16 cellular contexts compared by ENCODE assay signal in the genomic region with DNA sequence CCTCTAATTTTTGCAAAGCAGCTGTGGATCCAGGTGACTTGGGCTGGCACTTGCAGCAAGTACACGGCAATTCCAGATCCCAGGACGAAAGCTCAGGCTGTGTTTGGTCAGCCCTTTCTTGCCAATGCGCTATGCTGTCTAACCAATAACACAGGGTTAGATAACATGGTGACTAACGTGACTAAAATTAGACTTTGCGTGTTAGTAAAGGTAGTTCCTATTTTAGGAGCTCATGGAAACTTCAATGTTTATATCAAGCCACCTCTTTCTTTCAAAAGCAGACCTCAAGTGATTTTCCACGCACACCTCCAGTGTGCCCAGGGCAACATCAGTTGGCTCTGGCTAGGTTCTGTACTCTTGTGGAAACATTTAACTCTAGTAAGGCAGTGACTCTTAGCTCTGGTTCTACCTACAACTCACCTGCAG. TPM values are rescaled to one million over a fixed set of nuclear protein-coding genes. Genes with fewer than 3 reads are reported as not detected.
A peak's percentile ranks its signal among the peaks of the same experiment; 100 is the strongest.
DNase-seq lines count a peak whose midpoint lies in the region; ATAC-seq and TF ChIP-seq lines count a peak whose summit lies in the region.
"Had no signal": no experiment of that assay in that cellular context is flagged by ENCODE, and none has a peak within 500 bp of the region (broad histone marks: within the 10 kb centered on the region; RNA-seq: fewer than 3 reads in every experiment).

No MANE protein-coding gene starts in this region.

- peak; percentile 69 for ATAC-seq in gastroesophageal sphincter
- peak; percentile 32 for ATAC-seq in stimulated activated memory B cell treated with anti-CD40 and anti-IgM and Interleukin-4, amounts not matched to agents 10 μg/mL and 1 μg/mL and 100 μg/mL, for 72 hours
- ATAC-seq in HG03354 (IDR thresholded peaks at IDR 0.05; ENCODE audit: poor library complexity, severe bottlenecking, unreplicated experiment) = no peak
- ATAC-seq: A549, left lobe of liver had no signal

- H3K4me3 Mint-ChIP-seq in stimulated activated memory B cell treated with anti-CD40 and anti-IgM and Interleukin-4, amounts not matched to agents 10 μg/mL and 1 μg/mL and 100 μg/mL, for 72 hours = no peak overlapping the region
- H3K4me3 Mint-ChIP-seq: endodermal cell had no signal

- H3K27ac ChIP-seq in gastroesophageal sphincter = peak overlapping the region; percentile 62 to 77 (median 72)
- H3K27ac ChIP-seq: A549, brain microvascular endothelial cell, HL-60, WERI-Rb-1 had no signal

- TF ChIP-seq CTCF in gastroesophageal sphincter (IDR thresholded peaks at IDR 0.05) = no peak

- 33 to 36% methylated on average over 5 to 6 of the region's 6 CpGs for WGBS in gastroesophageal sphincter (ENCODE audit: low coverage in 1 of 2), 2 donors

- peaks cover 8% of the 10 kb centered on the region for H3K4me1 Mint-ChIP-seq in stimulated activated memory B cell treated with anti-CD40 and anti-IgM and Interleukin-4, amounts not matched to agents 10 μg/mL and 1 μg/mL and 100 μg/mL, for 72 hours
- H3K4me1 Mint-ChIP-seq: endodermal cell had no signal

- no peak for TF ChIP-seq EP300 in gastroesophageal sphincter (IDR thresholded peaks at IDR 0.05)

- H3K27me3 ChIP-seq in gastroesophageal sphincter = no peaks in the 10 kb centered on the region
- H3K27me3 ChIP-seq: brain microvascular endothelial cell had no signal

- no peaks in the 10 kb centered on the region for H3K36me3 ChIP-seq in gastroesophageal sphincter
- H3K36me3 ChIP-seq: brain microvascular endothelial cell, WERI-Rb-1 had no signal

- H3K27me3 Mint-ChIP-seq in stimulated activated memory B cell treated with anti-CD40 and anti-IgM and Interleukin-4, amounts not matched to agents 10 μg/mL and 1 μg/mL and 100 μg/mL, for 72 hours = peaks cover 34% of the 10 kb centered on the region

- DNase-seq in activated CD4-positive, alpha-beta T cell treated with anti-CD3 and anti-CD28 coated beads for 48 hours = peak; percentile 38
- no peak for DNase-seq in activated CD4-positive, alpha-beta T cell treated with anti-CD3 and anti-CD28 coated beads for 4 hours
- DNase-seq in RPMI7951 (ENCODE audit: low read depth) (peak; percentile 93), C1 segment of cervical spinal cord (lab: John Stamatoyannopoulos, UW) (no peak), NK-92 (lab: John Stamatoyannopoulos, UW; ENCODE audit: unreplicated experiment) (no peak)
- DNase-seq: brain microvascular endothelial cell, COR-L47, endodermal cell, SK-N-SH, WERI-Rb-1 had no signal

- TF ChIP-seq POLR2A in gastroesophageal sphincter (IDR thresholded peaks at IDR 0.05) = no peak

- no peaks in the 10 kb centered on the region for H3K36me3 Mint-ChIP-seq in stimulated activated memory B cell treated with anti-CD40 and anti-IgM and Interleukin-4, amounts not matched to agents 10 μg/mL and 1 μg/mL and 100 μg/mL, for 72 hours

- no peaks in the 10 kb centered on the region for H3K9me3 Mint-ChIP-seq in stimulated activated memory B cell treated with anti-CD40 and anti-IgM and Interleukin-4, amounts not matched to agents 10 μg/mL and 1 μg/mL and 100 μg/mL, for 72 hours
- H3K9me3 Mint-ChIP-seq: endodermal cell had no signal

- no peak overlapping the region for H3K27ac Mint-ChIP-seq in stimulated activated memory B cell treated with anti-CD40 and anti-IgM and Interleukin-4, amounts not matched to agents 10 μg/mL and 1 μg/mL and 100 μg/mL, for 72 hours
- H3K27ac Mint-ChIP-seq: endodermal cell had no signal

- no peak overlapping the region for H3K4me3 ChIP-seq in gastroesophageal sphincter
- H3K4me3 ChIP-seq: A549 had no signal

- peaks cover 0 to 26% (median 0%) of the 10 kb centered on the region in 3 donors for H3K4me1 ChIP-seq in gastroesophageal sphincter
- H3K4me1 ChIP-seq: A549 had no signal

- no peaks in the 10 kb centered on the region for H3K9me3 ChIP-seq in gastroesophageal sphincter
- H3K9me3 ChIP-seq: A549, SK-N-SH had no signal

RNA-seq across cellular contexts. Expression of a gene that starts 32.5 kb away (rescaled TPM):
- 75.6 and 78.0 TPM in 2 replicates for total RNA-seq in RPMI7951 (2014; rRNA removed; shearing (Covaris generic))
- 1 to 10 TPM; 2.5 to 4.9 (median 4.2) TPM for total RNA-seq in gastroesophageal sphincter

Comparison
In these comparisons a context has a peak if more than half of its experiments do, and no peak if none do; other contexts are left out.
1. DNase-seq: peak in activated CD4-positive, alpha-beta T cell treated with anti-CD3 and anti-CD28 coated beads for 48 hours (single experiment) and RPMI7951 (single experiment); none in activated CD4-positive, alpha-beta T cell treated with anti-CD3 and anti-CD28 coated beads for 4 hours (0 of 2), C1 segment of cervical spinal cord (0 of 14) and NK-92 (single experiment).
2. RNA of a gene that starts 32.5 kb away (total RNA-seq): 75.6 to 78.0 TPM in RPMI7951; 2.5 to 4.9 TPM in gastroesophageal sphincter; every median in the first group is over 10 times any median in the second.